ENCODE assay signal across 8 cellular contexts in the genomic region with DNA sequence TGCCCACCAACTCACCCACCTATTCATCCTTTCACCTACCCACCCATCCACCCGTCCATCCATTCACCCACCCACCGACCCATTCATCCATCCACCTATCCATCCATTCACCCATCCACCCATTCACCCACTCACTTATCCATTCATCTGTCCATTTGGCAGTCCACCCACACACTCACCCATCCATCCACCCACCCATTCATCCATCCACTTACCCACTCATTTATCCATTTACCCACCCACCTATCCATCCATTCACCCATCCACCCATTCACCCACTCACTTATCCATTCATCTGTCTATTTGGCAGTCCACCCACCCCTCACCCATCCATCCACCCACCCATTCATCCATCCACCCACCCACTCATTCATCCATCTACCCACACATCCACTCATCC.
"Had no signal": no experiment of that assay in that cellular context is flagged by ENCODE, and none has a peak within 500 bp of the region (broad histone marks: within the 10 kb centered on the region; RNA-seq: fewer than 3 reads in every experiment).

No MANE protein-coding gene starts in this region.

- DNase-seq: H9, HCEC 1CT, HFFc6, KBM-7 had no signal

- H3K9me3 Mint-ChIP-seq: GM23338 had no signal

- FAIRE-seq: H1, H54 had no signal

- H3K4me3 Mint-ChIP-seq: GM23338, H9, HFFc6, IgD-negative memory B cell had no signal

- ATAC-seq: GM23338 had no signal

- H3K36me3 Mint-ChIP-seq: IgD-negative memory B cell had no signal

- H3K4me3 ChIP-seq: GM23338 had no signal

- H3K27me3 Mint-ChIP-seq: IgD-negative memory B cell had no signal

- H3K27ac Mint-ChIP-seq: GM23338, H9, HFFc6, IgD-negative memory B cell had no signal
